ENCODE assay signal across 11 cellular contexts in the genomic region with DNA sequence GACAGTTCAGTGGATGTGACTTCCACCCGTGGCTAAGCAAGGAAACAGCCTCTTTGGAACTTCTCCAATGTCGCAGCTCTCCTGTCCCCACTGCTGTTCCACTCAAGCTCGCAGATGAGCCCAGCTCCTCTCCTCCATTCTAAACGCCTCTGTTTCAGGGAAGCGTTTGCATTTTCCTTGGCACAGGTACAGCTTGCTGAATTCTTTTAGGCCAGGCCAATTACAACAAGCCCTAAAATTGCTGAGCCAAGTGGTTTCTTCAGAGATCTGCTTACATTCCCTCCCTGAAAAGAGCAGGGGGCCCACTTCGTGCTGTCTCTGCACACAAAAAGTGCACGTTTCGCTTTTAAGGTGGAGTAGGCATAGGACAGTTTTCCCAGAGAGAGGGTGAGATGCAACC.
DNase-seq lines count a peak whose midpoint lies in the region; ATAC-seq and TF ChIP-seq lines count a peak whose summit lies in the region.
"Had no signal": no experiment of that assay in that cellular context is flagged by ENCODE, and none has a peak within 500 bp of the region (broad histone marks: within the 10 kb centered on the region; RNA-seq: fewer than 3 reads in every experiment).

No MANE protein-coding gene starts in this region.

- DNase-seq in NCI-H1105 treated with DMSO at 0.1 percent for 48 hours (lab: John Stamatoyannopoulos, UW): peak; percentile 93
- DNase-seq in right lobe of liver: peak in 1 of 3 donors; percentile 58
- DNase-seq in tibial nerve (ENCODE audit: low spot score in 2 of 2): peak in 1 of 2 donors; percentile 43
- no peak for DNase-seq in middle frontal gyrus (ENCODE audit: extremely low spot score, low spot score)
- DNase-seq in effector CD8-positive, alpha-beta T cell (lab: John Stamatoyannopoulos, UW): no peak
- DNase-seq in NCI-H524 (lab: John Stamatoyannopoulos, UW): no peak
- DNase-seq: activated CD8-positive, alpha-beta T cell treated with anti-CD3 and anti-CD28 coated beads for 36 hours; DMS153; glutamatergic neuron; NCI-H526 had no signal

- TF ChIP-seq POLR2A in right lobe of liver (IDR thresholded peaks at IDR 0.05) (no peak), tibial nerve (IDR thresholded peaks at IDR 0.05) (no peak)

- H3K27me3 ChIP-seq in right lobe of liver (no peaks in the 10 kb centered on the region), tibial nerve (no peaks in the 10 kb centered on the region)

- no peak for TF ChIP-seq CTCF in right lobe of liver (IDR thresholded peaks at IDR 0.05)
- no peak for TF ChIP-seq CTCF in tibial nerve (IDR thresholded peaks at IDR 0.05)

- no peaks in the 10 kb centered on the region for H3K36me3 ChIP-seq in right lobe of liver
- no peaks in the 10 kb centered on the region for H3K36me3 ChIP-seq in tibial nerve

- peak; percentile 24 to 56 (median 46) for ATAC-seq in right lobe of liver
- ATAC-seq: activated CD8-positive, alpha-beta T cell treated with anti-CD3 and anti-CD28 coated beads for 36 hours had no signal

- peaks cover 0 to 49% (median 19%) of the 10 kb centered on the region in 4 donors for H3K4me1 ChIP-seq in right lobe of liver
- H3K4me1 ChIP-seq in tibial nerve: peaks cover 0 to 93% (median 37%) of the 10 kb centered on the region in 4 donors

- H3K9me3 ChIP-seq in right lobe of liver (no peaks in the 10 kb centered on the region), tibial nerve (no peaks in the 10 kb centered on the region)

- H3K4me3 ChIP-seq in right lobe of liver (peak overlapping the region in 1 of 3 donors; percentile 24), tibial nerve (peak overlapping the region in 1 of 4 donors; percentile 27)

- WGBS in right lobe of liver (ENCODE audit: insufficient coverage, low coverage, low lambda C conversion rate, missing lambda C conversion rate): 22% methylated on average over 7 of the region's 8 CpGs
- WGBS in tibial nerve, 2 donors: 35 to 42% methylated on average over 8 of the region's 8 CpGs

- TF ChIP-seq EP300 in tibial nerve (IDR thresholded peaks at IDR 0.05): peak in 1 of 2 donors; percentile 43

- H3K27ac ChIP-seq in cingulate gyrus (ENCODE audit: low read depth, low read length): peak overlapping the region; percentile 48
- peak overlapping the region; percentile 48 to 85 (median 51) for H3K27ac ChIP-seq in right lobe of liver
- H3K27ac ChIP-seq in tibial nerve: peak overlapping the region; percentile 62 to 93 (median 81)

- intact Hi-C loops in right lobe of liver (cut with DNase I): no loop called here
